8 cellular contexts compared by ENCODE assay signal in the genomic region with DNA sequence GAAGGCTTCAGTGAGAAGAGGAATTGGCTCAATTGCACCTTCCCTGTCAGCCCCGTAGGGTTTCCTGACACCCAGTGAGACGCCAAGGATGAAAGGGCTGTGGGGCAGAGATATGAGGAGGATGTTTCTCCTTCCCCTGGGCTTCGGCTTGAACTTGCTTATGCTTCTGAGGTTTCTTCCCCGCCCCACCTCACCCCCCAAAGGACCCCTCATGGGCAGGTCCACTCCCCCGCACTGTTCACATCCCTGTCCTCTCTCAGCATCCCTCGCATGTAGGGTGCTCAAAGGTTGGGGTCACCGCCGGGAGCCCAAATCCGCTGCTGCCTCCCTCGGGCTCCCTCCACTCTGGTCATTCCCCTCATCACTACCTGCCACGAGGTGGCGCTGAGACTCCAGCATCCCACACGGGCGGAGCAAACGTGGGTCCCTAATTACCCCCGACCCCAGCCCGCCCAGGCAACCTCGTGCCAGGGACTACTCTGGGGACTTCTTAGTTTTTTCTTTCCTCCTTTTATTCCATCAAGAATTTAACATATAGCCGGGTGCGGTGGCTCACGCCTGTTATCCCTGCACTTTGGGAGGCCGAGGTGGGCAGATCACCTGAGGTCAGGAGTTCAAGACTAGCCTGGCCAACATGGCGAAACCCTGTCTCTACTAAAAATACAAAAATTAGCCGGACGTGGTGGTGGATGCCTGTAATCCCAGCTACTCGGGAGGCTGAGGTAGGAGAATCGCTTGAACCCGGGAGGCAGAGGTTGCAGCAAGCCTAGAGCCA. TPM values are rescaled to one million over a fixed set of nuclear protein-coding genes. Genes with fewer than 3 reads are reported as not detected.
DNase-seq lines count a peak whose midpoint lies in the region; ATAC-seq and TF ChIP-seq lines count a peak whose summit lies in the region.

No MANE protein-coding gene starts in this region.

- TF ChIP-seq CTCF in GM10266 (IDR thresholded peaks at IDR 0.05; ENCODE audit: control insufficient read depth, insufficient read depth, low read depth, missing control alignments) (peak; percentile 83), stomach (IDR thresholded peaks at IDR 0.05) (peak in 5 of 7 experiments; percentile 54 to 84 (median 68))

- H3K36me3 Mint-ChIP-seq in activated CD4-positive, alpha-beta memory T cell treated with anti-CD3 and anti-CD28 coated beads, Interleukin-2, amount 10 ng/mL, durations not matched to agents 7 days and 5 days (ENCODE audit: low read depth): no peaks in the 10 kb centered on the region
- H3K36me3 Mint-ChIP-seq in effector memory CD8-positive, alpha-beta T cell (ENCODE audit: insufficient read depth): no peaks in the 10 kb centered on the region

- H3K27me3 Mint-ChIP-seq in activated CD4-positive, alpha-beta memory T cell treated with anti-CD3 and anti-CD28 coated beads, Interleukin-2, amount 10 ng/mL, durations not matched to agents 7 days and 5 days: peaks cover 30% of the 10 kb centered on the region
- peaks cover 8 to 47% of the 10 kb centered on the region in 2 donors for H3K27me3 Mint-ChIP-seq in effector memory CD8-positive, alpha-beta T cell

- no peaks in the 10 kb centered on the region for H3K36me3 ChIP-seq in stomach

- no peaks in the 10 kb centered on the region for H3K9me3 Mint-ChIP-seq in activated CD4-positive, alpha-beta memory T cell treated with anti-CD3 and anti-CD28 coated beads, Interleukin-2, amount 10 ng/mL, durations not matched to agents 7 days and 5 days
- H3K9me3 Mint-ChIP-seq in effector memory CD8-positive, alpha-beta T cell: no peaks in the 10 kb centered on the region

- POLR2A ChIA-PET in activated CD4-positive, alpha-beta memory T cell treated with anti-CD3 and anti-CD28 coated beads, Interleukin-2, amount 10 ng/mL, durations not matched to agents 7 days and 5 days (lab: Charles Lee): no interaction called here

- DNase-seq in GM10266 (ENCODE audit: extremely low spot score) (peak; percentile 88), NCI-H1694 (lab: John Stamatoyannopoulos, UW) (peak; percentile 38), myocyte (ENCODE audit: low read depth) (peak; percentile 68), stomach (peak; percentile 73)
- peak; percentile 78 for DNase-seq in activated CD4-positive, alpha-beta memory T cell treated with anti-CD3 and anti-CD28 coated beads, Interleukin-2, amount 10 ng/mL, durations not matched to agents 7 days and 5 days
- DNase-seq in effector memory CD8-positive, alpha-beta T cell: peak; percentile 69 to 72 (median 72)

- peaks cover 0 to 76% (median 16%) of the 10 kb centered on the region in 3 donors for H3K27me3 ChIP-seq in stomach

- intact Hi-C loops in stomach (cut with DNase I; ENCODE audit: low total_unique reads): no loop called here

- no peak overlapping the region for H3K27ac ChIP-seq in stomach

- CTCF ChIA-PET in activated CD4-positive, alpha-beta memory T cell treated with anti-CD3 and anti-CD28 coated beads, Interleukin-2, amount 10 ng/mL, durations not matched to agents 7 days and 5 days (lab: Charles Lee): interaction anchor here (3.3 kb wide), 1 partner anchor 56 kb away, joined by 23 read pairs; no protein-coding TSS in a partner anchor

- H3K27ac Mint-ChIP-seq in activated CD4-positive, alpha-beta memory T cell treated with anti-CD3 and anti-CD28 coated beads, Interleukin-2, amount 10 ng/mL, durations not matched to agents 7 days and 5 days: no peak overlapping the region
- H3K27ac Mint-ChIP-seq in effector memory CD8-positive, alpha-beta T cell: peak overlapping the region in 1 of 2 donors; percentile 63

- H3K9me3 ChIP-seq in stomach: no peaks in the 10 kb centered on the region

- no peak overlapping the region for H3K4me3 ChIP-seq in stomach

- TF ChIP-seq POLR2A in stomach (IDR thresholded peaks at IDR 0.05): no peak

- WGBS in stomach, 5 donors: 22 to 27% (median 23%) methylated on average over 24 to 28 of the region's 28 CpGs

- H3K4me1 ChIP-seq in stomach: peaks cover 0 to 7% (median 4%) of the 10 kb centered on the region in 4 donors

- no peak overlapping the region for H3K4me3 Mint-ChIP-seq in activated CD4-positive, alpha-beta memory T cell treated with anti-CD3 and anti-CD28 coated beads, Interleukin-2, amount 10 ng/mL, durations not matched to agents 7 days and 5 days
- peak overlapping the region; percentile 17 to 50 for H3K4me3 Mint-ChIP-seq in effector memory CD8-positive, alpha-beta T cell

- TF ChIP-seq EP300 in stomach (IDR thresholded peaks at IDR 0.05): no peak

- ATAC-seq in effector memory CD8-positive, alpha-beta T cell (replicated peaks): peak; percentile 91
- no peak for ATAC-seq in GM21526 (IDR thresholded peaks at IDR 0.05; ENCODE audit: low FRiP score, unreplicated experiment)
- no peak for ATAC-seq in HG03175 (IDR thresholded peaks at IDR 0.05; ENCODE audit: unreplicated experiment)

- peaks cover 10% of the 10 kb centered on the region for H3K4me1 Mint-ChIP-seq in activated CD4-positive, alpha-beta memory T cell treated with anti-CD3 and anti-CD28 coated beads, Interleukin-2, amount 10 ng/mL, durations not matched to agents 7 days and 5 days
- H3K4me1 Mint-ChIP-seq in effector memory CD8-positive, alpha-beta T cell (ENCODE audit: low read depth in 2 of 2): peaks cover 8 to 11% of the 10 kb centered on the region in 2 donors

RNA-seq across cellular contexts. Expression of a gene that starts 3.3 kb away (rescaled TPM):
- total RNA-seq in activated CD4-positive, alpha-beta memory T cell treated with anti-CD3 and anti-CD28 coated beads, Interleukin-2, amount 10 ng/mL, durations not matched to agents 7 days and 5 days: under 1 TPM; 0.73 to 0.80 TPM
- not detected in 2 replicates for total RNA-seq in myocyte
- not detected for polyA plus RNA-seq in myocyte (2012)
- total RNA-seq in stomach: under 1 TPM in 1 of 5 donors, not detected in 4; 0.18 TPM
- polyA plus RNA-seq in stomach: under 1 TPM; 0.03 to 0.76 (median 0.25) TPM

RNA-seq across cellular contexts. Expression of a gene that starts 5.9 kb away (rescaled TPM):
- not detected for total RNA-seq in activated CD4-positive, alpha-beta memory T cell treated with anti-CD3 and anti-CD28 coated beads, Interleukin-2, amount 10 ng/mL, durations not matched to agents 7 days and 5 days
- total RNA-seq in myocyte: not detected in 2 replicates
- not detected for polyA plus RNA-seq in myocyte (2012)
- total RNA-seq in stomach: not detected
- not detected for polyA plus RNA-seq in stomach

Comparison
In these comparisons a context has a peak if more than half of its experiments do, and no peak if none do; other contexts are left out.
1. DNase-seq: peak in every context shown above with its lines; median percentile 88 in GM10266; 78 in activated CD4-positive, alpha-beta memory T cell treated with anti-CD3 and anti-CD28 coated beads, Interleukin-2, amount 10 ng/mL, durations not matched to agents 7 days and 5 days; 73 in stomach; 72 in effector memory CD8-positive, alpha-beta T cell; 68 in myocyte; 38 in NCI-H1694.